Comparison of ENCODE assay signal across 8 cellular contexts in genomic region chr5:168706655-168707069, GRCh38.
DNase-seq lines count a peak whose midpoint lies in the region; ATAC-seq and TF ChIP-seq lines count a peak whose summit lies in the region.

No MANE protein-coding gene starts in this region.

- peak; percentile 41; the same call in 1 of the 2 replicates for TF ChIP-seq CTCF in OCI-LY1 (IDR thresholded peaks at IDR 0.05; ENCODE audit: low read length)

- H3K4me2 ChIP-seq in GM23248 (ENCODE audit: unreplicated experiment), result no peak overlapping the region
- no peak overlapping the region for H3K4me2 ChIP-seq in OCI-LY1 (ENCODE audit: low read length)

- H2AFZ ChIP-seq in GM23248 (no peak overlapping the region), OCI-LY1 (ENCODE audit: low read length) (no peak overlapping the region)

- DNase-seq in Ammon's horn (ENCODE audit: low spot score) (peak; percentile 68), GM23248 (peak; percentile 53), ecto neural progenitor cell (ENCODE audit: low spot score) (peak; percentile 68), mucosa of gallbladder (ENCODE audit: low spot score) (peak; percentile 18), OCI-M2 (lab: John Stamatoyannopoulos, UW; ENCODE audit: unreplicated experiment) (no peak)
- no peak for DNase-seq in effector memory CD8-positive, alpha-beta T cell

- H4K20me1 ChIP-seq in GM23248 (ENCODE audit: insufficient read depth), result no peaks in the 10 kb centered on the region
- no peaks in the 10 kb centered on the region for H4K20me1 ChIP-seq in OCI-LY1 (ENCODE audit: insufficient read depth, low read length)

- H3K4me1 Mint-ChIP-seq in effector memory CD8-positive, alpha-beta T cell (ENCODE audit: low read depth in 2 of 2), result no peaks in the 10 kb centered on the region

- H3K9me3 Mint-ChIP-seq in effector memory CD8-positive, alpha-beta T cell, result no peaks in the 10 kb centered on the region

- WGBS in GM23248 (ENCODE audit: low coverage in 1 of 2, low lambda C conversion rate in 2 of 2, missing lambda C conversion rate in 2 of 2), 2 experiments, result 77 to 78% methylated on average over 5 of the region's 5 CpGs

- H3K27ac Mint-ChIP-seq in effector memory CD8-positive, alpha-beta T cell, result no peak overlapping the region

- H3K36me3 Mint-ChIP-seq in effector memory CD8-positive, alpha-beta T cell (ENCODE audit: insufficient read depth), result no peaks in the 10 kb centered on the region

- no peak overlapping the region for H3K27ac ChIP-seq in GM23248
- H3K27ac ChIP-seq in OCI-LY1 (ENCODE audit: low read depth, low read length, poor library complexity, severe bottlenecking), result no peak overlapping the region

- H3K79me2 ChIP-seq in GM23248 (ENCODE audit: insufficient read depth) (no peaks in the 10 kb centered on the region), OCI-LY1 (ENCODE audit: insufficient read depth, low read length) (no peaks in the 10 kb centered on the region)

- no peak overlapping the region for H3K9ac ChIP-seq in GM23248
- H3K9ac ChIP-seq in OCI-LY1 (ENCODE audit: low read length), result no peak overlapping the region

- no peaks in the 10 kb centered on the region for H3K9me2 ChIP-seq in GM23248 (ENCODE audit: insufficient read depth)
- no peaks in the 10 kb centered on the region for H3K9me2 ChIP-seq in OCI-LY1 (ENCODE audit: low read depth, low read length)

- peaks cover 0 to 8% of the 10 kb centered on the region in 2 donors for H3K27me3 Mint-ChIP-seq in effector memory CD8-positive, alpha-beta T cell

- no peak overlapping the region for H3K4me3 Mint-ChIP-seq in effector memory CD8-positive, alpha-beta T cell

- ATAC-seq in effector memory CD8-positive, alpha-beta T cell (replicated peaks), result no peak
- ATAC-seq in GM19467 (IDR thresholded peaks at IDR 0.05; ENCODE audit: unreplicated experiment), result no peak

- H3K4me3 ChIP-seq in GM23248, result no peak overlapping the region
- H3K4me3 ChIP-seq in OCI-LY1 (ENCODE audit: low read depth, low read length, poor library complexity, severe bottlenecking), result no peak overlapping the region

- H3K36me3 ChIP-seq in GM23248 (ENCODE audit: low read depth) (no peaks in the 10 kb centered on the region), OCI-LY1 (ENCODE audit: insufficient read depth, low read length) (no peaks in the 10 kb centered on the region)

- H3K9me3 ChIP-seq in GM23248 (ENCODE audit: low read depth), result no peaks in the 10 kb centered on the region
- H3K9me3 ChIP-seq in OCI-LY1 (ENCODE audit: low read length), result no peaks in the 10 kb centered on the region

- in situ Hi-C loops in GM23248 (cut with MboI), result no loop called here

- H3F3A ChIP-seq in GM23248 (ENCODE audit: insufficient read depth) (no peaks in the 10 kb centered on the region), OCI-LY1 (ENCODE audit: insufficient read depth, low read length) (no peaks in the 10 kb centered on the region)

- H3K4me1 ChIP-seq in GM23248 (ENCODE audit: insufficient read depth) (peaks cover under 1% of the 10 kb centered on the region; the same call in 1 of the 2 replicates), OCI-LY1 (ENCODE audit: insufficient read depth, low read length, severe bottlenecking) (no peaks in the 10 kb centered on the region)

- no peaks in the 10 kb centered on the region for H3K27me3 ChIP-seq in GM23248 (replicated peaks; ENCODE audit: insufficient read depth)
- no peaks in the 10 kb centered on the region for H3K27me3 ChIP-seq in OCI-LY1 (ENCODE audit: insufficient read depth, low read length)

Comparison
In these comparisons a context has a peak if more than half of its experiments do, and no peak if none do; other contexts are left out.
1. DNase-seq: peak in Ammon's horn (single experiment), GM23248 (single experiment), ecto neural progenitor cell (single experiment) and mucosa of gallbladder (single experiment); none in effector memory CD8-positive, alpha-beta T cell (0 of 3) and OCI-M2 (single experiment).